ENCODE assay signal across 1 cellular context in the genomic region with DNA sequence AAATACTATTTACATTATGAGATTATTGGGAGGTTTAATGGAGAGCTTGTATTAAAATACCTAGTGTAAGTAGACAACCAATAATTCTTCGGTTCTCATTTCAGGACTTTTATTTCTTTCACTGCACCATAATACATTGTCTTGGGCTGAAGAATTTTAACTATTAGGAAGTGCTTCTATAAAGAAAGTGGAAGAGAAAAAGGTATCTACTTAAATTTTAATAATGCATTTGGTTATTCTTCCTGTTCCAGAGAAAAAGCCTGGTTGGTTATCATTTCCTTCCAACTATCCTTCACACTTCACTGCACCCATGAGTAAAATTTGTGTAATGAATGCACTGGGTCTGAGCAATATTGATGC.
TF ChIP-seq lines count a peak whose summit lies in the region.

No MANE protein-coding gene starts in this region.

TF ChIP-seq in K562, 482 proteins besides CTCF, POLR2A, EP300 and RAD21 (continued from another document):
- TF ChIP-seq, protein P1, sequence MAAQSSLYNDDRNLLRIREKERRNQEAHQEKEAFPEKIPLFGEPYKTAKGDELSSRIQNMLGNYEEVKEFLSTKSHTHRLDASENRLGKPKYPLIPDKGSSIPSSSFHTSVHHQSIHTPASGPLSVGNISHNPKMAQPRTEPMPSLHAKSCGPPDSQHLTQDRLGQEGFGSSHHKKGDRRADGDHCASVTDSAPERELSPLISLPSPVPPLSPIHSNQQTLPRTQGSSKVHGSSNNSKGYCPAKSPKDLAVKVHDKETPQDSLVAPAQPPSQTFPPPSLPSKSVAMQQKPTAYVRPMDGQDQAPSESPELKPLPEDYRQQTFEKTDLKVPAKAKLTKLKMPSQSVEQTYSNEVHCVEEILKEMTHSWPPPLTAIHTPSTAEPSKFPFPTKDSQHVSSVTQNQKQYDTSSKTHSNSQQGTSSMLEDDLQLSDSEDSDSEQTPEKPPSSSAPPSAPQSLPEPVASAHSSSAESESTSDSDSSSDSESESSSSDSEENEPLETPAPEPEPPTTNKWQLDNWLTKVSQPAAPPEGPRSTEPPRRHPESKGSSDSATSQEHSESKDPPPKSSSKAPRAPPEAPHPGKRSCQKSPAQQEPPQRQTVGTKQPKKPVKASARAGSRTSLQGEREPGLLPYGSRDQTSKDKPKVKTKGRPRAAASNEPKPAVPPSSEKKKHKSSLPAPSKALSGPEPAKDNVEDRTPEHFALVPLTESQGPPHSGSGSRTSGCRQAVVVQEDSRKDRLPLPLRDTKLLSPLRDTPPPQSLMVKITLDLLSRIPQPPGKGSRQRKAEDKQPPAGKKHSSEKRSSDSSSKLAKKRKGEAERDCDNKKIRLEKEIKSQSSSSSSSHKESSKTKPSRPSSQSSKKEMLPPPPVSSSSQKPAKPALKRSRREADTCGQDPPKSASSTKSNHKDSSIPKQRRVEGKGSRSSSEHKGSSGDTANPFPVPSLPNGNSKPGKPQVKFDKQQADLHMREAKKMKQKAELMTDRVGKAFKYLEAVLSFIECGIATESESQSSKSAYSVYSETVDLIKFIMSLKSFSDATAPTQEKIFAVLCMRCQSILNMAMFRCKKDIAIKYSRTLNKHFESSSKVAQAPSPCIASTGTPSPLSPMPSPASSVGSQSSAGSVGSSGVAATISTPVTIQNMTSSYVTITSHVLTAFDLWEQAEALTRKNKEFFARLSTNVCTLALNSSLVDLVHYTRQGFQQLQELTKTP (IDR thresholded peaks at IDR 0.05; ENCODE audit: low read depth in 1 of 2, partially characterized antibody in 2 of 2) = peak in 1 of 2 experiments; percentile 1
- TF ChIP-seq ZNF197 (CRISPR knock-in tag; IDR thresholded peaks at IDR 0.05; ENCODE audit: low read depth) = peak; percentile 71; the same call in 1 of the 2 replicates
- TF ChIP-seq BRD9 (IDR thresholded peaks at IDR 0.05; ENCODE audit: low read depth, partially characterized antibody) = no peak
- TF ChIP-seq NRF1 (conservative IDR thresholded peaks at IDR 0.05 in 1 of 2, IDR thresholded peaks at IDR 0.05 in 1 of 2) = 0 out of 4 replicates have a peak, but pooled peaks of 1 of the 2 experiments have one; percentile 7
- TF ChIP-seq MAZ (CRISPR knock-in tag; conservative IDR thresholded peaks at IDR 0.05 in 1 of 2, IDR thresholded peaks at IDR 0.05 in 1 of 2) = 0 out of 4 replicates have a peak, but pooled peaks of 1 of the 2 experiments have one; percentile 9
- TF ChIP-seq, protein P2, sequence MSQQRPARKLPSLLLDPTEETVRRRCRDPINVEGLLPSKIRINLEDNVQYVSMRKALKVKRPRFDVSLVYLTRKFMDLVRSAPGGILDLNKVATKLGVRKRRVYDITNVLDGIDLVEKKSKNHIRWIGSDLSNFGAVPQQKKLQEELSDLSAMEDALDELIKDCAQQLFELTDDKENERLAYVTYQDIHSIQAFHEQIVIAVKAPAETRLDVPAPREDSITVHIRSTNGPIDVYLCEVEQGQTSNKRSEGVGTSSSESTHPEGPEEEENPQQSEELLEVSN (IDR thresholded peaks at IDR 0.05; ENCODE audit: borderline replicate concordance in 1 of 2, extremely low read depth in 1 of 2, insufficient read depth in 1 of 2, insufficient read length in 1 of 2, low read depth in 1 of 2, low read length in 1 of 2, poor library complexity in 1 of 2, severe bottlenecking in 1 of 2) = no peak
- TF ChIP-seq FUS (optimal IDR thresholded peaks at IDR 0.05; ENCODE audit: low read depth, low read length) = no peak
- no peak for TF ChIP-seq SAFB2 (IDR thresholded peaks at IDR 0.05; ENCODE audit: borderline replicate concordance, low read depth, low read length, severe bottlenecking)
- TF ChIP-seq SMARCB1 (IDR thresholded peaks at IDR 0.05; ENCODE audit: insufficient read length, low read depth) = no peak
- TF ChIP-seq, protein P3, sequence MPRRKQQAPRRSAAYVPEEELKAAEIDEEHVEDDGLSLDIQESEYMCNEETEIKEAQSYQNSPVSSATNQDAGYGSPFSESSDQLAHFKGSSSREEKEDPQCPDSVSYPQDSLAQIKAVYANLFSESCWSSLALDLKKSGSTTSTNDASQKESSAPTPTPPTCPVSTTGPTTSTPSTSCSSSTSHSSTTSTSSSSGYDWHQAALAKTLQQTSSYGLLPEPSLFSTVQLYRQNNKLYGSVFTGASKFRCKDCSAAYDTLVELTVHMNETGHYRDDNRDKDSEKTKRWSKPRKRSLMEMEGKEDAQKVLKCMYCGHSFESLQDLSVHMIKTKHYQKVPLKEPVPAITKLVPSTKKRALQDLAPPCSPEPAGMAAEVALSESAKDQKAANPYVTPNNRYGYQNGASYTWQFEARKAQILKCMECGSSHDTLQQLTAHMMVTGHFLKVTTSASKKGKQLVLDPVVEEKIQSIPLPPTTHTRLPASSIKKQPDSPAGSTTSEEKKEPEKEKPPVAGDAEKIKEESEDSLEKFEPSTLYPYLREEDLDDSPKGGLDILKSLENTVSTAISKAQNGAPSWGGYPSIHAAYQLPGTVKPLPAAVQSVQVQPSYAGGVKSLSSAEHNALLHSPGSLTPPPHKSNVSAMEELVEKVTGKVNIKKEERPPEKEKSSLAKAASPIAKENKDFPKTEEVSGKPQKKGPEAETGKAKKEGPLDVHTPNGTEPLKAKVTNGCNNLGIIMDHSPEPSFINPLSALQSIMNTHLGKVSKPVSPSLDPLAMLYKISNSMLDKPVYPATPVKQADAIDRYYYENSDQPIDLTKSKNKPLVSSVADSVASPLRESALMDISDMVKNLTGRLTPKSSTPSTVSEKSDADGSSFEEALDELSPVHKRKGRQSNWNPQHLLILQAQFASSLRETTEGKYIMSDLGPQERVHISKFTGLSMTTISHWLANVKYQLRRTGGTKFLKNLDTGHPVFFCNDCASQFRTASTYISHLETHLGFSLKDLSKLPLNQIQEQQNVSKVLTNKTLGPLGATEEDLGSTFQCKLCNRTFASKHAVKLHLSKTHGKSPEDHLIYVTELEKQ (CRISPR knock-in tag; IDR thresholded peaks at IDR 0.05) = no peak
- TF ChIP-seq RBM25 (IDR thresholded peaks at IDR 0.05; ENCODE audit: low read depth, low read length, severe bottlenecking) = no peak
- TF ChIP-seq CEBPG (CRISPR knock-in tag; IDR thresholded peaks at IDR 0.05) = no peak
- peak; percentile 1 to 4; a peak in 2 of 4 replicates for TF ChIP-seq CEBPG (tag; conservative IDR thresholded peaks at IDR 0.05 in 1 of 2, IDR thresholded peaks at IDR 0.05 in 1 of 2)
- TF ChIP-seq SRF (CRISPR knock-in tag; IDR thresholded peaks at IDR 0.05) = no peak
- peak; percentile 45; the same call in 1 of the 2 replicates for TF ChIP-seq ZKSCAN8 (CRISPR knock-in tag; IDR thresholded peaks at IDR 0.05)
- peak; percentile 67 for TF ChIP-seq POLR2H (tag; IDR thresholded peaks at IDR 0.05; ENCODE audit: low read depth)
- TF ChIP-seq GABPA (tag; conservative IDR thresholded peaks at IDR 0.05; ENCODE audit: low read depth) = peak; percentile 38
- TF ChIP-seq HSF4 (CRISPR knock-in tag; IDR thresholded peaks at IDR 0.05; ENCODE audit: borderline replicate concordance) = no peak
- TF ChIP-seq CEBPB (tag; IDR thresholded peaks at IDR 0.05) = 0 out of 2 replicates have a peak, but pooled peaks have one; percentile 6
